In genomic region chr2:85226783-85227182, GRCh38 we compare ENCODE assay signal across 32 cellular contexts.
"Had no signal": no experiment of that assay in that cellular context is flagged by ENCODE, and none has a peak within 500 bp of the region (broad histone marks: within the 10 kb centered on the region; RNA-seq: fewer than 3 reads in every experiment).

No MANE protein-coding gene starts in this region.

- H3K27me3 ChIP-seq: adrenal gland, body of pancreas, brain microvascular endothelial cell, breast epithelium had no signal

- DNase-seq: activated CD4-positive, alpha-beta memory T cell treated with anti-CD3 and anti-CD28 coated beads, Interleukin-2, amount 10 ng/mL, durations not matched to agents 7 days and 5 days; activated CD4-positive, alpha-beta T cell treated with anti-CD3 and anti-CD28 coated beads for 1 hour; activated CD4-positive, alpha-beta T cell treated with anti-CD3 and anti-CD28 coated beads for 36 hours; activated CD4-positive, alpha-beta T cell treated with anti-CD3 and anti-CD28 coated beads for 48 hours; activated CD4-positive, alpha-beta T cell treated with anti-CD3 and anti-CD28 coated beads, Interleukin-2, amount 10 ng/mL, durations not matched to agents 7 days and 5 days; activated CD4-positive, alpha-beta T cell treated with anti-CD3 and anti-CD28 coated beads, Interleukin-2, amount 50 U/mL, for 48 hours; activated CD4-positive, CD25-positive, alpha-beta regulatory T cell; activated CD8-positive, alpha-beta memory T cell treated with anti-CD3 and anti-CD28 coated beads for 24 hours; activated CD8-positive, alpha-beta memory T cell treated with anti-CD3 and anti-CD28 coated beads, Interleukin-2, amount 10 ng/mL, durations not matched to agents 7 days and 5 days; activated CD8-positive, alpha-beta memory T cell treated with anti-CD3 and anti-CD28 coated beads, Interleukin-2, amount 50 U/mL, for 48 hours; activated CD8-positive, alpha-beta T cell treated with anti-CD3 and anti-CD28 coated beads, Interleukin-2, amount 10 ng/mL, durations not matched to agents 7 days and 5 days; activated effector memory CD4-positive, alpha-beta T cell treated with Interleukin-2 at 50 U/mL for 16 hours; activated gamma-delta T cell; activated naive CD4-positive, alpha-beta T cell treated with anti-CD3 and anti-CD28 coated beads for 36 hours; activated naive CD4-positive, alpha-beta T cell treated with anti-CD3 and anti-CD28 coated beads, Interleukin-2, amount 50 U/mL, for 16 hours; activated naive CD8-positive, alpha-beta T cell treated with anti-CD3 and anti-CD28 coated beads for 36 hours; activated T-cell treated with anti-CD3 and anti-CD28 coated beads, Interleukin-2, amount 50 U/mL, for 24 hours; activated T-cell treated with anti-CD3 and anti-CD28 coated beads, Interleukin-2, amount 50 U/mL, for 48 hours; amniotic stem cell; aorta; body of pancreas; brain microvascular endothelial cell; caudate nucleus; cerebellar nuclear complex; T-helper 1 cell; T-helper 2 cell; T-helper 9 cell had no signal

- H3K9me3 ChIP-seq: adrenal gland, body of pancreas, breast epithelium had no signal

- H3K27ac ChIP-seq: adrenal gland, body of pancreas, brain microvascular endothelial cell, breast epithelium, VCaP had no signal

- H3K36me3 ChIP-seq: adrenal gland, brain microvascular endothelial cell, breast epithelium had no signal

- ATAC-seq: activated CD4-positive, alpha-beta T cell treated with anti-CD3 and anti-CD28 coated beads for 36 hours; activated CD4-positive, CD25-positive, alpha-beta regulatory T cell treated with anti-CD3 and anti-CD28 coated beads, Interleukin-2, amount 50 U/mL, for 24 hours; activated CD8-positive, alpha-beta memory T cell treated with anti-CD3 and anti-CD28 coated beads, Interleukin-2, amount 10 ng/mL, durations not matched to agents 7 days and 5 days; activated CD8-positive, alpha-beta T cell treated with anti-CD3 and anti-CD28 coated beads, Interleukin-2, amount 10 ng/mL, durations not matched to agents 7 days and 5 days; activated naive CD4-positive, alpha-beta T cell treated with anti-CD3 and anti-CD28 coated beads, Interleukin-2, amount 50 U/mL, for 72 hours; body of pancreas had no signal

- H3K4me3 ChIP-seq: adrenal gland, body of pancreas, breast epithelium had no signal

- H3K4me1 ChIP-seq: adrenal gland, body of pancreas, breast epithelium had no signal
